8 cellular contexts compared by ENCODE assay signal in genomic region chr7:51141451-51141971, GRCh38.
DNase-seq lines count a peak whose midpoint lies in the region; TF ChIP-seq lines count a peak whose summit lies in the region.

No MANE protein-coding gene starts in this region.

- TF ChIP-seq CTCF in brain microvascular endothelial cell (IDR thresholded peaks at IDR 0.05; ENCODE audit: low read depth, low read length, missing control alignments) (peak; percentile 79), GM13977 (IDR thresholded peaks at IDR 0.05; ENCODE audit: extremely low read depth, insufficient read depth, missing control alignments) (no peak)

- H3K4me3 ChIP-seq in brain microvascular endothelial cell (ENCODE audit: low read depth, low read length) = no peak overlapping the region

- peak; percentile 71 for DNase-seq in DMS 273 (lab: John Stamatoyannopoulos, UW; ENCODE audit: unreplicated experiment)
- no peak for DNase-seq in DMS 273 treated with DMSO at 0.1 percent for 48 hours (lab: John Stamatoyannopoulos, UW)
- peak; percentile 10 for DNase-seq in NCI-H1092 (lab: John Stamatoyannopoulos, UW)
- DNase-seq in brain microvascular endothelial cell = peak; percentile 43
- peak; percentile 40 for DNase-seq in kidney glomerular epithelial cell (lab: John Stamatoyannopoulos, UW)
- no peak for DNase-seq in HK-2 (ENCODE audit: unreplicated experiment)
- no peak for DNase-seq in GM13977 (ENCODE audit: low spot score)
- no peak for DNase-seq in stimulated activated CD4-positive, alpha-beta T cell treated with anti-CD3 and anti-CD28 coated beads, Interleukin-1b, Interleukin-23, amount 100 ng/mL, for 48 hours

- no peak overlapping the region for H3K27ac ChIP-seq in brain microvascular endothelial cell

- H3K36me3 ChIP-seq in brain microvascular endothelial cell (replicated peaks) = no peaks in the 10 kb centered on the region

- in situ Hi-C loops in brain microvascular endothelial cell (cut with HindIII; ENCODE audit: low pct_ligation_motif_present, low sequenced_read_pairs) (no loop called here), GM13977 (cut with MboI; ENCODE audit: low pct_unique_long_range_greater_than_20kb, low sequenced_read_pairs, unreplicated experiment) (no loop called here)

- no peaks in the 10 kb centered on the region for H3K27me3 ChIP-seq in brain microvascular endothelial cell (replicated peaks)

Comparison
In these comparisons a context has a peak if more than half of its experiments do, and no peak if none do; other contexts are left out.
1. DNase-seq: peak in DMS 273 (single experiment), NCI-H1092 (single experiment), brain microvascular endothelial cell (single experiment) and kidney glomerular epithelial cell (single experiment); none in DMS 273 treated with DMSO at 0.1 percent for 48 hours (single experiment), HK-2 (single experiment), GM13977 (single experiment) and stimulated activated CD4-positive, alpha-beta T cell treated with anti-CD3 and anti-CD28 coated beads, Interleukin-1b, Interleukin-23, amount 100 ng/mL, for 48 hours (single experiment).